14 cellular contexts compared by ENCODE assay signal in the genomic region with DNA sequence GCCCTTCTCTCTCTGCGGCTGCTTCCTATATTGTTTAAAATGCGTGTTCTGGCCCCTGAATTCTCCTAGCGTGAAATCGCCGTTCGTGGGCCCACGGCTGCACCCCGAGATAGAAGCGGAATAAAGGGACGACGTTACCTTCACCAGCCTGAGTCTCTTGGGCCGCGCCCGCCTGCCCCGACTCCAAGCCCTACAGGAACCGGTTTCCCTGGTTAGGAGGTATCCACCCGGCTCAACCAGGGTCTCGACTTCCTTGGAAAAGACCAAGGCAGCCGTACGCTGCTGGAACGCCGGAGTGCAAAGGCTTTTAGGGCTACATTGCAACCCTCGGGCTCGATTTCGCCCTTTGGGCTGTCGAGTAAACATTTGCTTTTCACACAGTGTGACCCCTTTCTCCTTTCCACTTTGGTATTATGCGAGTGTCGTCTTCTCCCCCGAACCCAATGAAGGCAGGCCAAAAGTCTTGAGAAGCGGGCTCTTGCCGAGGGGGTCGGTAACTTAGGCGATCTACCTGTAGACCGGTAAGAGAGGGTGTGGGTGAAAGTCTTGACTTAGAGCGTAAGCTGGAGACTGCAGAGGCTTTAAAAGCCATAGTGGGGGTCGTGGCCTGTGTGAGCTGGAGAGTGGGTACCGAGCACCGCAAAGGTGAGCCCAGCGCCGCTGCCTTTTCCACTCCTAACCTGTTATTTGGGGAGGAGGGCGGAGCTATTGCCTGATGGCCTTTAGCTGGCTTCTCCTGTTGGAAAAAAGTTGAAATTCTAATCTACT. TPM values are rescaled to one million over a fixed set of nuclear protein-coding genes. Genes with fewer than 3 reads are reported as not detected.
DNase-seq lines count a peak whose midpoint lies in the region; ATAC-seq, FAIRE-seq and TF ChIP-seq lines count a peak whose summit lies in the region.
"Had no signal": no experiment of that assay in that cellular context is flagged by ENCODE, and none has a peak within 500 bp of the region (broad histone marks: within the 10 kb centered on the region; RNA-seq: fewer than 3 reads in every experiment).

No MANE protein-coding gene starts in this region.

- H3K9ac ChIP-seq in kidney (ENCODE audit: low read length in 2 of 2): peak overlapping the region in 1 of 2 donors; percentile 49
- H3K9ac ChIP-seq: GM23248 had no signal

- no peak for TF ChIP-seq CTCF in kidney (IDR thresholded peaks at IDR 0.05; ENCODE audit: borderline replicate concordance, extremely low read depth, insufficient read depth)

- no peaks in the 10 kb centered on the region for H3K27me3 ChIP-seq in H7 (ENCODE audit: control insufficient read depth, insufficient read depth, low read length)

- peak overlapping the region; percentile 99 for H3K4me3 ChIP-seq in H7 (ENCODE audit: insufficient read depth, low read depth, low read length)
- peak overlapping the region; percentile 55 for H3K4me3 ChIP-seq in kidney (ENCODE audit: low read length in 2 of 2)
- H3K4me3 ChIP-seq: adrenal gland, GM23248 had no signal

- peak overlapping the region; percentile 9 to 23 for H3K27ac ChIP-seq in kidney (ENCODE audit: low read depth in 2 of 2, low read length in 2 of 2)
- H3K27ac ChIP-seq: adrenal gland, C4-2B, esophagus muscularis mucosa, GM23248 had no signal

- DNase-seq in H7: peak; percentile 58
- DNase-seq in UCSD-AML1 (lab: John Stamatoyannopoulos, UW; ENCODE audit: unreplicated experiment): peak; percentile 37
- DNase-seq in kidney: no peak
- DNase-seq in posterior vena cava (ENCODE audit: low spot score): peak; percentile 66
- no peak for DNase-seq in dedifferentiated amniotic fluid mesenchymal stem cell (ENCODE audit: extremely low spot score)
- no peak for DNase-seq in NCI-H187 treated with DMSO at 0.1 percent for 48 hours (lab: John Stamatoyannopoulos, UW)
- DNase-seq: adrenal gland; GM23248; NCI-H2171 treated with DMSO at 0.1 percent for 48 hours; stimulated activated naive CD8-positive, alpha-beta T cell treated with anti-CD3 and anti-CD28 coated beads, Interleukin-15, amount 100 ng/mL, for 72 hours had no signal

- no peak for ATAC-seq in GM18511 (IDR thresholded peaks at IDR 0.05; ENCODE audit: unreplicated experiment)
- ATAC-seq: stimulated activated naive CD8-positive, alpha-beta T cell treated with anti-CD3 and anti-CD28 coated beads, Interleukin-15, amount 100 ng/mL, for 72 hours had no signal

- no peaks in the 10 kb centered on the region for H3K9me3 ChIP-seq in kidney (ENCODE audit: control insufficient read depth in 1 of 2, low read length in 2 of 2)
- H3K9me3 ChIP-seq: adrenal gland, esophagus muscularis mucosa had no signal

- H3K36me3 ChIP-seq in H7 (replicated peaks; ENCODE audit: control insufficient read depth, insufficient read depth, low read length) (peaks cover 28% of the 10 kb centered on the region), kidney (ENCODE audit: control insufficient read depth in 1 of 2, insufficient read depth in 2 of 2, low read length in 2 of 2) (no peaks in the 10 kb centered on the region)
- H3K36me3 ChIP-seq: adrenal gland, esophagus muscularis mucosa had no signal

- FAIRE-seq in kidney (lab: Jason Lieb, UNC): no peak

- H3K4me1 ChIP-seq in kidney (ENCODE audit: control insufficient read depth in 1 of 2, insufficient read depth in 1 of 2, low read depth in 1 of 2, low read length in 2 of 2): peaks cover 0 to 12% of the 10 kb centered on the region in 2 donors

- intact Hi-C loops in kidney (cut with DNase I): no loop called here
- intact Hi-C loops in posterior vena cava (cut with DNase I): no loop called here

RNA-seq across cellular contexts. Expression of gene TRIM71, which starts 2.0 kb away (rescaled TPM):
- 105 and 151 TPM in 2 replicates for total RNA-seq in H7 (2014; rRNA removed; shearing (Covaris generic))
- total RNA-seq in kidney (1.2 TPM), posterior vena cava (not detected)
- 0.92 TPM for polyA plus RNA-seq in kidney (ENCODE audit: insufficient read depth, low read depth, low replicate concordance)
- total RNA-seq: esophagus muscularis mucosa, OCI-LY7 had no signal
- polyA plus RNA-seq: adrenal gland had no signal

Comparison
In these comparisons a context has a peak if more than half of its experiments do, and no peak if none do; other contexts are left out.
1. DNase-seq: peak in H7 (single experiment), UCSD-AML1 (single experiment) and posterior vena cava (single experiment); none in kidney (single experiment), dedifferentiated amniotic fluid mesenchymal stem cell (single experiment) and NCI-H187 treated with DMSO at 0.1 percent for 48 hours (single experiment).
2. RNA of gene TRIM71, which starts 2.0 kb away (total RNA-seq): 105 to 151 TPM in H7; 1.2 TPM in kidney (single experiment) and not detected in posterior vena cava; every median in the first group is over 10 times any median in the second.